ENCODE assay signal across 8 cellular contexts in genomic region chr6:4281341-4282293, GRCh38.
A peak's percentile ranks its signal among the peaks of the same experiment; 100 is the strongest.
DNase-seq lines count a peak whose midpoint lies in the region; ATAC-seq and TF ChIP-seq lines count a peak whose summit lies in the region.

No MANE protein-coding gene starts in this region.

- peak overlapping the region; percentile 30 for H3K4me3 ChIP-seq in AG09309 (ENCODE audit: control insufficient read depth, low read depth, low read length)

- ATAC-seq in GM19023 (IDR thresholded peaks at IDR 0.05; ENCODE audit: unreplicated experiment) (peak; percentile 82), HG03196 (IDR thresholded peaks at IDR 0.05; ENCODE audit: unreplicated experiment) (peak; percentile 78)

- DNase-seq in AG09309 (ENCODE audit: low read depth) (no peak), NCI-H748 (lab: John Stamatoyannopoulos, UW; ENCODE audit: unreplicated experiment) (peak; percentile 93), cerebellar cortex (ENCODE audit: low spot score) (peak; percentile 72), left kidney (ENCODE audit: low read depth, low spot score) (peak; percentile 92), NK-92 (lab: John Stamatoyannopoulos, UW; ENCODE audit: unreplicated experiment) (no peak)
- peak; percentile 8 for DNase-seq in stimulated activated CD4-positive, alpha-beta T cell treated with anti-CD3 and anti-CD28 coated beads, Interleukin-4, amount 100 ng/mL, for 24 hours

- no peak for TF ChIP-seq CTCF in AG09309 (IDR thresholded peaks at IDR 0.05; ENCODE audit: control insufficient read depth, insufficient read depth, low read depth, low read length, missing control alignments)

Comparison
In these comparisons a context has a peak if more than half of its experiments do, and no peak if none do; other contexts are left out.
1. DNase-seq: peak in NCI-H748 (single experiment), cerebellar cortex (single experiment), left kidney (single experiment) and stimulated activated CD4-positive, alpha-beta T cell treated with anti-CD3 and anti-CD28 coated beads, Interleukin-4, amount 100 ng/mL, for 24 hours (single experiment); none in AG09309 (single experiment) and NK-92 (single experiment).